In the genomic region with DNA sequence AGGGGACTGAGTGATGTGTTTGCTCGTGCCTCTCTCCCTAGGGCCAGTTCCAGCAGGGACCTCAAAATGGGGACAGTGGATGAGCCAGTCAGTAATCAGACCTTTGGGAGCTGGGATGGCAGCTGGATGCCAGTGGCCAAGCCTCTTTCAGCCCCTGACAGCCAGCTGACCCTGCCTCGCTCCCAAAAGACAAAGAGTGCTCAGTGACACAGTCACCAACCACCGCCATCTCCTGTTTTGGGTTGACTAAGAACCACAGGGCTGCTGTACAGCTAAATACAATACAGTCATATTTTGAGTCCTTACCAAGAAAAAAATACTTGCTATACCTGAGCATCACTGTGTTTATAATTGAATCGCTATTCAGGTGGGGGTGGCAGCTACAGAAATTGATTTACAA, we compare ENCODE assay signal across 16 cellular contexts.
"Had no signal": no experiment of that assay in that cellular context is flagged by ENCODE, and none has a peak within 500 bp of the region (broad histone marks: within the 10 kb centered on the region; RNA-seq: fewer than 3 reads in every experiment).

No MANE protein-coding gene starts in this region.

- ATAC-seq: gastrocnemius medialis, left colon, natural killer cell, T-cell had no signal

- H3K27me3 ChIP-seq: ascending aorta, gastrocnemius medialis, tibial nerve had no signal

- H3K36me3 Mint-ChIP-seq: activated naive CD8-positive, alpha-beta T cell; natural killer cell; T-cell had no signal

- H3K9me3 Mint-ChIP-seq: natural killer cell, T-cell had no signal

- H3K27ac ChIP-seq: ascending aorta, gastrocnemius medialis, SK-N-MC, stomach, tibial nerve, WERI-Rb-1 had no signal

- H3K4me3 Mint-ChIP-seq: activated naive CD8-positive, alpha-beta T cell; natural killer cell; T-cell had no signal

- H3K4me1 Mint-ChIP-seq: natural killer cell, T-cell had no signal

- H3K27ac Mint-ChIP-seq: activated naive CD8-positive, alpha-beta T cell; natural killer cell; T-cell had no signal

- DNase-seq: activated CD4-positive, alpha-beta T cell treated with anti-CD3 and anti-CD28 coated beads for 4 hours; activated CD8-positive, alpha-beta memory T cell treated with anti-CD3 and anti-CD28 coated beads for 24 hours; activated effector memory CD4-positive, alpha-beta T cell treated with Interleukin-2 at 50 U/mL for 16 hours; activated T-cell treated with anti-CD3 and anti-CD28 coated beads for 4 hours; effector CD4-positive, alpha-beta T cell; gastrocnemius medialis; left colon; natural killer cell; stimulated activated CD4-positive, alpha-beta T cell treated with anti-CD3 and anti-CD28 coated beads, Interleukin-4, amount 100 ng/mL, for 1 hour; stomach; T-cell; WERI-Rb-1 had no signal
